Comparison of ENCODE assay signal across 11 cellular contexts in the genomic region with DNA sequence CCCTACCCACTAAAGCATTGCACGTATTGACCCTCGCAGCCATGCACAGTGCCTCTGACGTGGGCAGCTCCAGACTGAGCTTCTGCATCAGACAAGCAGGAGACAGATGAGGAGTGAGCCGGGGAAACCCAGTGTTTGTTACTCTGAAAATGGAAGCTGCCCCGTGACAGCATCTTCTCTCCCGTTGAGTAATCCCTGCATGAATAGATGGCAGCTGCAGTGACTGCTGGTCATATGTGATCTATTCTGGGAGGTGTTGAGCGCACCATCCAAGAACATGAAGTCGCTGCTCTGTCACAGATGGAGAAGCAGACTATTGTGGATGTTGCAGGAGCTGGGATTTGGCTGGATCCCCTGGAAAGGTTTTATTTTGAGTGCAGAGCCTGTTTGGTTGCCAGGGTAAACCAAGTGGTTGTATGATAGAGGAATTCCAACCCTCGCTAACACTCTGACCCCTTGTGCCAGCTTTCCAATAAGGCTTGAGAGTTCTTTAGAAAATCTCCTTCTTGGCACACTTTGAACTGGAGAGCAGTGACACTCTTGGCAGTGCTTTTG.
A peak's percentile ranks its signal among the peaks of the same experiment; 100 is the strongest.
DNase-seq lines count a peak whose midpoint lies in the region; ATAC-seq and TF ChIP-seq lines count a peak whose summit lies in the region.
"Had no signal": no experiment of that assay in that cellular context is flagged by ENCODE, and none has a peak within 500 bp of the region (broad histone marks: within the 10 kb centered on the region; RNA-seq: fewer than 3 reads in every experiment).

No MANE protein-coding gene starts in this region.

- H3K4me1 Mint-ChIP-seq in natural killer cell treated with Interleukin-12 subunit alpha and Interleukin-12 subunit beta and Interleukin-15 and Interleukin-18, amount 100 ng/mL, for 72 hours (ENCODE audit: low read depth in 2 of 2) = peaks cover 6 to 12% of the 10 kb centered on the region in 2 donors

- H3K36me3 ChIP-seq in heart right ventricle = no peaks in the 10 kb centered on the region
- H3K36me3 ChIP-seq in colonic mucosa = no peaks in the 10 kb centered on the region

- H3K27me3 ChIP-seq in heart right ventricle (no peaks in the 10 kb centered on the region), colonic mucosa (no peaks in the 10 kb centered on the region)

- H3K9me3 Mint-ChIP-seq in natural killer cell treated with Interleukin-12 subunit alpha and Interleukin-12 subunit beta and Interleukin-15 and Interleukin-18, amount 100 ng/mL, for 72 hours = peaks cover 3% of the 10 kb centered on the region

- peaks cover 4% of the 10 kb centered on the region for H3K36me3 Mint-ChIP-seq in natural killer cell treated with Interleukin-12 subunit alpha and Interleukin-12 subunit beta and Interleukin-15 and Interleukin-18, amount 100 ng/mL, for 72 hours

- peaks cover 0 to 21% (median 0%) of the 10 kb centered on the region in 11 donors for H3K9me3 ChIP-seq in heart right ventricle
- H3K9me3 ChIP-seq in colonic mucosa = no peaks in the 10 kb centered on the region

- ATAC-seq in GM19455 (IDR thresholded peaks at IDR 0.05; ENCODE audit: unreplicated experiment) (peak; percentile 64), heart right ventricle (peak; percentile 86 to 93 (median 90)), GM19467 (IDR thresholded peaks at IDR 0.05; ENCODE audit: unreplicated experiment) (no peak)
- no peak for ATAC-seq in natural killer cell treated with Interleukin-12 subunit alpha and Interleukin-12 subunit beta and Interleukin-15 and Interleukin-18, amount 100 ng/mL, for 72 hours
- ATAC-seq: esophagus mucosa, Panc1 had no signal

- no peak overlapping the region for H3K4me3 Mint-ChIP-seq in natural killer cell treated with Interleukin-12 subunit alpha and Interleukin-12 subunit beta and Interleukin-15 and Interleukin-18, amount 100 ng/mL, for 72 hours

- no peak overlapping the region for H3K9ac ChIP-seq in colonic mucosa (ENCODE audit: low read depth in 2 of 2, low read length in 2 of 2)
- H3K9ac ChIP-seq: parathyroid adenoma had no signal

- 35 to 53% methylated on average over 9 of the region's 9 CpGs for WGBS in heart right ventricle, 2 donors

- peaks cover 9 to 52% (median 37%) of the 10 kb centered on the region in 9 donors for H3K4me1 ChIP-seq in heart right ventricle
- H3K4me1 ChIP-seq in colonic mucosa = no peaks in the 10 kb centered on the region
- H3K4me1 ChIP-seq: parathyroid adenoma had no signal

- no peaks in the 10 kb centered on the region for H3K27me3 Mint-ChIP-seq in natural killer cell treated with Interleukin-12 subunit alpha and Interleukin-12 subunit beta and Interleukin-15 and Interleukin-18, amount 100 ng/mL, for 72 hours

- DNase-seq in NCI-H446 treated with DMSO at 0.1 percent for 48 hours (lab: John Stamatoyannopoulos, UW) (peak; percentile 92), heart right ventricle (peak in 1 of 2 donors; percentile 80), stromal cell of bone marrow (ENCODE audit: low read depth) (peak; percentile 50), colonic mucosa (no peak), COR-L47 (lab: John Stamatoyannopoulos, UW) (no peak)
- no peak for DNase-seq in natural killer cell treated with Interleukin-12 subunit alpha and Interleukin-12 subunit beta and Interleukin-15 and Interleukin-18, amount 100 ng/mL, for 72 hours (ENCODE audit: low spot score)

- intact Hi-C loops in heart right ventricle (cut with DNase I) (loop anchor here in 6 of 10 donors (5.0 to 10.0 kb wide), 5 partner anchors 110 to 300 kb away; no protein-coding TSS in a partner anchor), colonic mucosa (cut with DNase I) (no loop called here)

- H3K27ac ChIP-seq in heart right ventricle (peak overlapping the region; percentile 33 to 92 (median 86)), colonic mucosa (no peak overlapping the region)
- H3K27ac ChIP-seq: parathyroid adenoma had no signal

- H3K4me3 ChIP-seq in heart right ventricle = peak overlapping the region in 4 of 10 donors; percentile 12 to 32 (median 14)
- H3K4me3 ChIP-seq in colonic mucosa = no peak overlapping the region

- TF ChIP-seq CTCF in heart right ventricle (IDR thresholded peaks at IDR 0.05) (peak in 2 of 9 donors; percentile 21 to 28), colonic mucosa (IDR thresholded peaks at IDR 0.05) (no peak)

- H3K27ac Mint-ChIP-seq in natural killer cell treated with Interleukin-12 subunit alpha and Interleukin-12 subunit beta and Interleukin-15 and Interleukin-18, amount 100 ng/mL, for 72 hours = no peak overlapping the region

Comparison
In these comparisons a context has a peak if more than half of its experiments do, and no peak if none do; other contexts are left out.
1. ATAC-seq: peak in GM19455 (single experiment) and heart right ventricle (8 of 8); none in natural killer cell treated with Interleukin-12 subunit alpha and Interleukin-12 subunit beta and Interleukin-15 and Interleukin-18, amount 100 ng/mL, for 72 hours (0 of 2) and GM19467 (single experiment).
2. DNase-seq: peak in NCI-H446 treated with DMSO at 0.1 percent for 48 hours (single experiment) and stromal cell of bone marrow (single experiment); none in natural killer cell treated with Interleukin-12 subunit alpha and Interleukin-12 subunit beta and Interleukin-15 and Interleukin-18, amount 100 ng/mL, for 72 hours (single experiment), colonic mucosa (single experiment) and COR-L47 (single experiment).